In genomic region chr2:217367464-217367863, GRCh38 we compare ENCODE assay signal across 17 cellular contexts.
DNase-seq lines count a peak whose midpoint lies in the region; TF ChIP-seq lines count a peak whose summit lies in the region.
"Had no signal": no experiment of that assay in that cellular context is flagged by ENCODE, and none has a peak within 500 bp of the region (broad histone marks: within the 10 kb centered on the region; RNA-seq: fewer than 3 reads in every experiment).

No MANE protein-coding gene starts in this region.

- peaks cover 15% of the 10 kb centered on the region for H3K36me3 Mint-ChIP-seq in HFFc6 (ENCODE audit: low read depth)
- H3K36me3 Mint-ChIP-seq in immature natural killer cell: no peaks in the 10 kb centered on the region
- H3K36me3 Mint-ChIP-seq in type B pancreatic cell: peaks cover 6% of the 10 kb centered on the region
- no peaks in the 10 kb centered on the region for H3K36me3 Mint-ChIP-seq in glutamatergic neuron (ENCODE audit: unreplicated experiment)
- H3K36me3 Mint-ChIP-seq: CD8-positive, alpha-beta T cell had no signal

- H3K4me1 Mint-ChIP-seq in HFFc6 (ENCODE audit: low read depth): peaks cover 20% of the 10 kb centered on the region
- no peaks in the 10 kb centered on the region for H3K4me1 Mint-ChIP-seq in immature natural killer cell
- peaks cover 22% of the 10 kb centered on the region for H3K4me1 Mint-ChIP-seq in type B pancreatic cell (ENCODE audit: unreplicated experiment)
- no peaks in the 10 kb centered on the region for H3K4me1 Mint-ChIP-seq in glutamatergic neuron (ENCODE audit: low read depth, unreplicated experiment)

- DNase-seq in A172 (ENCODE audit: low spot score): peak; percentile 67
- peak; percentile 80 for DNase-seq in HFFc6
- DNase-seq in astrocyte of the hippocampus (ENCODE audit: low read depth, low spot score): peak; percentile 43
- peak; percentile 89 for DNase-seq in kidney glomerular epithelial cell (lab: John Stamatoyannopoulos, UW)
- DNase-seq in immature natural killer cell: no peak
- no peak for DNase-seq in foreskin melanocyte
- DNase-seq in type B pancreatic cell (ENCODE audit: extremely low spot score, unreplicated experiment): no peak
- no peak for DNase-seq in glutamatergic neuron
- DNase-seq: CD8-positive, alpha-beta T cell; colonic mucosa; gastrocnemius medialis; MV-4-11; NCI-H187; NCI-H2227 treated with DMSO at 0.1 percent for 48 hours; Peyer's patch; small intestine; stimulated activated CD8-positive, alpha-beta memory T cell treated with anti-CD3 and anti-CD28 coated beads, Interleukin-4, amount 100 ng/mL, for 48 hours had no signal

- TF ChIP-seq CTCF in HFFc6 (IDR thresholded peaks at IDR 0.05): no peak
- TF ChIP-seq CTCF in type B pancreatic cell (conservative IDR thresholded peaks at IDR 0.05): no peak
- no peak for TF ChIP-seq CTCF in glutamatergic neuron (IDR thresholded peaks at IDR 0.05; ENCODE audit: partially characterized antibody, unreplicated experiment)

- H3K27ac Mint-ChIP-seq in HFFc6 (no peak overlapping the region; the same call in 1 of the 2 replicates), immature natural killer cell (no peak overlapping the region), type B pancreatic cell (no peak overlapping the region), glutamatergic neuron (ENCODE audit: unreplicated experiment) (no peak overlapping the region)
- H3K27ac Mint-ChIP-seq: CD8-positive, alpha-beta T cell had no signal

- no peak overlapping the region for H3K4me3 Mint-ChIP-seq in HFFc6
- H3K4me3 Mint-ChIP-seq in immature natural killer cell: no peak overlapping the region
- H3K4me3 Mint-ChIP-seq in type B pancreatic cell: no peak overlapping the region
- no peak overlapping the region for H3K4me3 Mint-ChIP-seq in glutamatergic neuron (ENCODE audit: unreplicated experiment)
- H3K4me3 Mint-ChIP-seq: CD8-positive, alpha-beta T cell had no signal

- H3K9me3 Mint-ChIP-seq in HFFc6: no peaks in the 10 kb centered on the region
- H3K9me3 Mint-ChIP-seq in immature natural killer cell: no peaks in the 10 kb centered on the region
- H3K9me3 Mint-ChIP-seq in type B pancreatic cell: peaks cover 13% of the 10 kb centered on the region
- H3K9me3 Mint-ChIP-seq in glutamatergic neuron (ENCODE audit: unreplicated experiment): no peaks in the 10 kb centered on the region
- H3K9me3 Mint-ChIP-seq: CD8-positive, alpha-beta T cell had no signal

- H3K27me3 Mint-ChIP-seq in HFFc6 (ENCODE audit: insufficient read depth) (no peaks in the 10 kb centered on the region), immature natural killer cell (ENCODE audit: low read depth in 3 of 3) (peaks cover 0 to 3% (median 0%) of the 10 kb centered on the region in 3 donors), type B pancreatic cell (peaks cover 40% of the 10 kb centered on the region), glutamatergic neuron (ENCODE audit: unreplicated experiment) (peaks cover 1% of the 10 kb centered on the region)

Comparison
In these comparisons a context has a peak if more than half of its experiments do, and no peak if none do; other contexts are left out.
1. DNase-seq: peak in A172 (single experiment), HFFc6 (single experiment), astrocyte of the hippocampus (single experiment) and kidney glomerular epithelial cell (single experiment); none in immature natural killer cell (0 of 3), foreskin melanocyte (single experiment), type B pancreatic cell (single experiment) and glutamatergic neuron (single experiment).